ENCODE assay signal across 2 cellular contexts in the genomic region with DNA sequence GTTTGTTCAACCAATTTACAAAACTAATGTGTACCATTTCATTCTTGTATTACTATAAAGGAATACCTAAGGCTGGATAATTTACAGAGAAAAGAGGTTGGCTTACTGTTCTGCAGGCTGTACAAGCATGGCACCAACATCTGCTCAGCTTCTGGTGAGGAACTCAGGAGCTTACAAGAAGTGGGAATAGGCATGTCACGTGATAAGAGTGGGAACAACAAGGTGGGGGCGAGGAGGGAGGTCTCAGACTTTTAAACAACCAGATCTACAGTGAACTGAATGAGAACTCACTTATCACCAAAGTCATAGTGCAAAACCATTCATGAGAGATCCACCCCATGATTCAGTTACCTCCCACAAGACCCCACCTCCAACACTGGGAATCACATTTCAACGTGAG.
TF ChIP-seq lines count a peak whose summit lies in the region.

No MANE protein-coding gene starts in this region.

TF ChIP-seq in HepG2, 621 proteins besides CTCF, POLR2A, EP300 and RAD21:
- TF ChIP-seq RAD51 (IDR thresholded peaks at IDR 0.05; ENCODE audit: borderline replicate concordance): peak; percentile 80
- TF ChIP-seq, protein P1, sequence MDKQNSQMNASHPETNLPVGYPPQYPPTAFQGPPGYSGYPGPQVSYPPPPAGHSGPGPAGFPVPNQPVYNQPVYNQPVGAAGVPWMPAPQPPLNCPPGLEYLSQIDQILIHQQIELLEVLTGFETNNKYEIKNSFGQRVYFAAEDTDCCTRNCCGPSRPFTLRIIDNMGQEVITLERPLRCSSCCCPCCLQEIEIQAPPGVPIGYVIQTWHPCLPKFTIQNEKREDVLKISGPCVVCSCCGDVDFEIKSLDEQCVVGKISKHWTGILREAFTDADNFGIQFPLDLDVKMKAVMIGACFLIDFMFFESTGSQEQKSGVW (CRISPR knock-in tag; IDR thresholded peaks at IDR 0.05; ENCODE audit: borderline replicate concordance): no peak
TF ChIP-seq in HepG2: peak in this region for 1.

TF ChIP-seq in H1, 55 proteins besides CTCF, POLR2A, EP300 and RAD21:
- TF ChIP-seq GABPA (IDR thresholded peaks at IDR 0.05; ENCODE audit: borderline replicate concordance, insufficient read depth, low read length) (no peak), JUND (IDR thresholded peaks at IDR 0.05; ENCODE audit: low read length) (no peak), POU5F1 (IDR thresholded peaks at IDR 0.05; ENCODE audit: low read depth, low read length) (no peak), FOSL1 (IDR thresholded peaks at IDR 0.05; ENCODE audit: insufficient read depth, low read depth, low read length) (no peak)
- TF ChIP-seq, protein P2, sequence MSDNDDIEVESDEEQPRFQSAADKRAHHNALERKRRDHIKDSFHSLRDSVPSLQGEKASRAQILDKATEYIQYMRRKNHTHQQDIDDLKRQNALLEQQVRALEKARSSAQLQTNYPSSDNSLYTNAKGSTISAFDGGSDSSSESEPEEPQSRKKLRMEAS (IDR thresholded peaks at IDR 0.05): no peak
- TF ChIP-seq, protein P3, sequence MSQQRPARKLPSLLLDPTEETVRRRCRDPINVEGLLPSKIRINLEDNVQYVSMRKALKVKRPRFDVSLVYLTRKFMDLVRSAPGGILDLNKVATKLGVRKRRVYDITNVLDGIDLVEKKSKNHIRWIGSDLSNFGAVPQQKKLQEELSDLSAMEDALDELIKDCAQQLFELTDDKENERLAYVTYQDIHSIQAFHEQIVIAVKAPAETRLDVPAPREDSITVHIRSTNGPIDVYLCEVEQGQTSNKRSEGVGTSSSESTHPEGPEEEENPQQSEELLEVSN (IDR thresholded peaks at IDR 0.05): no peak
